In the genomic region with DNA sequence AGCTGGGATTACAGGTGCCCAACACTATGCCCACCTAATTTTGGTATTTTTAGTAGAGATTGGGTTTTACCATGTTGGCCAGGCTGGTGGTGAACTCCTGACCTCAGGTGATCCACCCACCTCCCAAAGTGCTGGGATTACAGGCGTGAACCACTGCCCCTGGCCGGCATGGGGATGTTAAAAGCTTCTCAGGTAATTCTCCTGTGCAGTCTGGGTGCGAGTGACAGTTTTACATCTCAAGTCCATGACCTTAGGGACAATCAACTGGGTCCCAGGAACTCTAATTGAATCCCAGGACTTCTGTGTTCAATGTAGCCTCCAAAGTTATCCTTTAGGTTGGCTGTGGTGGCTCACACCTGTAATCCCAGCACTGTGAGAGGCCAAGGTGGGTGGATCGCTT, we compare ENCODE assay signal across 29 cellular contexts.
"Had no signal": no experiment of that assay in that cellular context is flagged by ENCODE, and none has a peak within 500 bp of the region (broad histone marks: within the 10 kb centered on the region; RNA-seq: fewer than 3 reads in every experiment).

No MANE protein-coding gene starts in this region.

- FAIRE-seq: urothelium cell line had no signal

- H3K27me3 Mint-ChIP-seq: stimulated activated memory B cell treated with anti-CD40 and anti-IgM and Interleukin-4, amounts not matched to agents 10 μg/mL and 1 μg/mL and 100 μg/mL, for 72 hours; stimulated activated naive B cell treated with anti-CD40 and anti-IgM and Interleukin-4, amounts not matched to agents 10 μg/mL and 1 μg/mL and 100 μg/mL, for 72 hours had no signal

- H3K4me1 ChIP-seq: stomach, suprapubic skin, testis, thyroid gland, tibial artery, transverse colon, upper lobe of left lung, upper lobe of right lung, uterus, vagina had no signal

- H3K4me3 ChIP-seq: stomach, suprapubic skin, testis, thoracic aorta, thyroid gland, tibial artery, tibial nerve, transverse colon, upper lobe of left lung, upper lobe of right lung, uterus, vagina had no signal

- H3K4me3 Mint-ChIP-seq: stimulated activated effector memory CD8-positive, alpha-beta T cell treated with anti-CD3 and anti-CD28 coated beads, Interleukin-12 subunit alpha, Interleukin-12 subunit beta, amount 100 ng/mL, for 72 hours; stimulated activated memory B cell treated with anti-CD40 and anti-IgM and Interleukin-4, amounts not matched to agents 10 μg/mL and 1 μg/mL and 100 μg/mL, for 72 hours; stimulated activated naive B cell treated with anti-CD40 and anti-IgM and Interleukin-4, amounts not matched to agents 10 μg/mL and 1 μg/mL and 100 μg/mL, for 72 hours; stimulated activated naive CD8-positive, alpha-beta T cell treated with anti-CD3 and anti-CD28 coated beads, Interleukin-15, amount 100 ng/mL, for 72 hours; stimulated activated naive CD8-positive, alpha-beta T cell treated with anti-CD3 and anti-CD28 coated beads, Interleukin-15, Interleukin-2, amounts not matched to agents 100 ng/mL and 50 ng/mL, for 24 hours; type B pancreatic cell had no signal

- H3K36me3 Mint-ChIP-seq: stimulated activated effector memory CD8-positive, alpha-beta T cell treated with anti-CD3 and anti-CD28 coated beads, Interleukin-12 subunit alpha, Interleukin-12 subunit beta, amount 100 ng/mL, for 72 hours; stimulated activated memory B cell treated with anti-CD40 and anti-IgM and Interleukin-4, amounts not matched to agents 10 μg/mL and 1 μg/mL and 100 μg/mL, for 72 hours; stimulated activated naive B cell treated with anti-CD40 and anti-IgM and Interleukin-4, amounts not matched to agents 10 μg/mL and 1 μg/mL and 100 μg/mL, for 72 hours; type B pancreatic cell had no signal

- H3K9me3 ChIP-seq: suprapubic skin, testis, thyroid gland, upper lobe of left lung, uterus, vagina had no signal

- H3K9me3 Mint-ChIP-seq: stimulated activated effector memory CD8-positive, alpha-beta T cell treated with anti-CD3 and anti-CD28 coated beads, Interleukin-12 subunit alpha, Interleukin-12 subunit beta, amount 100 ng/mL, for 72 hours; stimulated activated naive CD8-positive, alpha-beta T cell treated with anti-CD3 and anti-CD28 coated beads, Interleukin-15, amount 100 ng/mL, for 72 hours had no signal

- ATAC-seq: stimulated activated effector memory CD8-positive, alpha-beta T cell treated with anti-CD3 and anti-CD28 coated beads, Interleukin-12 subunit alpha, Interleukin-12 subunit beta, amount 100 ng/mL, for 72 hours; stimulated activated memory B cell treated with anti-CD40 and anti-IgM and Interleukin-4, amounts not matched to agents 10 μg/mL and 1 μg/mL and 100 μg/mL, for 72 hours; stimulated activated naive B cell treated with anti-CD40 and anti-IgM and Interleukin-4, amounts not matched to agents 10 μg/mL and 1 μg/mL and 100 μg/mL, for 72 hours; stimulated activated naive CD8-positive, alpha-beta T cell treated with anti-CD3 and anti-CD28 coated beads, Interleukin-15, amount 100 ng/mL, for 72 hours; stimulated activated naive CD8-positive, alpha-beta T cell treated with anti-CD3 and anti-CD28 coated beads, Interleukin-15, Interleukin-2, amounts not matched to agents 100 U/mL and 50 U/mL, for 24 hours; upper lobe of right lung had no signal

- DNase-seq: stimulated activated CD4-positive, alpha-beta T cell treated with anti-CD3 and anti-CD28 coated beads, Interleukin-2, amount 100 ng/mL, for 48 hours; stimulated activated CD4-positive, alpha-beta T cell treated with anti-CD3 and anti-CD28 coated beads, Interleukin-4, amount 100 ng/mL, for 1 hour; stimulated activated CD4-positive, alpha-beta T cell treated with anti-CD3 and anti-CD28 coated beads, Interleukin-4, amount 100 ng/mL, for 24 hours; stimulated activated CD4-positive, alpha-beta T cell treated with anti-CD3 and anti-CD28 coated beads, Interleukin-4, amount 100 ng/mL, for 4 hours; stimulated activated CD8-positive, alpha-beta memory T cell treated with anti-CD3 and anti-CD28 coated beads, Interleukin-4, amount 100 ng/mL, for 48 hours; stimulated activated naive B cell treated with anti-CD40 and anti-IgM and Interleukin-4, amounts not matched to agents 10 μg/mL and 1 μg/mL and 100 μg/mL, for 72 hours; stimulated activated naive CD4-positive, alpha-beta T cell; stimulated activated naive CD4-positive, alpha-beta T cell treated with Interleukin-2 at 50 U/mL for 16 hours; stimulated activated naive CD8-positive, alpha-beta T cell treated with anti-CD3 and anti-CD28 coated beads, Interleukin-15, amount 100 ng/mL, for 72 hours; stimulated activated naive CD8-positive, alpha-beta T cell treated with anti-CD3 and anti-CD28 coated beads, Interleukin-15, Interleukin-2, amounts not matched to agents 100 U/mL and 50 U/mL, for 24 hours; stomach; substantia nigra; testis; thyroid gland; tibial artery; transverse colon; trophoblast cell; upper lobe of left lung; upper lobe of right lung; uterus had no signal

- H3K27ac ChIP-seq: stomach, suprapubic skin, testis, thoracic aorta, thyroid gland, tibial artery, tibial nerve, upper lobe of right lung had no signal

- H3K27me3 ChIP-seq: suprapubic skin, testis, thyroid gland, tibial nerve, transverse colon, upper lobe of left lung, upper lobe of right lung, uterus, vagina had no signal

- H3K4me1 Mint-ChIP-seq: stimulated activated effector memory CD8-positive, alpha-beta T cell treated with anti-CD3 and anti-CD28 coated beads, Interleukin-12 subunit alpha, Interleukin-12 subunit beta, amount 100 ng/mL, for 72 hours; stimulated activated memory B cell treated with anti-CD40 and anti-IgM and Interleukin-4, amounts not matched to agents 10 μg/mL and 1 μg/mL and 100 μg/mL, for 72 hours; stimulated activated naive B cell treated with anti-CD40 and anti-IgM and Interleukin-4, amounts not matched to agents 10 μg/mL and 1 μg/mL and 100 μg/mL, for 72 hours; stimulated activated naive CD8-positive, alpha-beta T cell treated with anti-CD3 and anti-CD28 coated beads, Interleukin-15, amount 100 ng/mL, for 72 hours had no signal

- H3K36me3 ChIP-seq: stomach, suprapubic skin, thoracic aorta, thyroid gland, tibial artery, tibial nerve, transverse colon, upper lobe of left lung, upper lobe of right lung, uterus, vagina had no signal

- H3K27ac Mint-ChIP-seq: stimulated activated effector memory CD8-positive, alpha-beta T cell treated with anti-CD3 and anti-CD28 coated beads, Interleukin-12 subunit alpha, Interleukin-12 subunit beta, amount 100 ng/mL, for 72 hours; stimulated activated memory B cell treated with anti-CD40 and anti-IgM and Interleukin-4, amounts not matched to agents 10 μg/mL and 1 μg/mL and 100 μg/mL, for 72 hours; stimulated activated naive B cell treated with anti-CD40 and anti-IgM and Interleukin-4, amounts not matched to agents 10 μg/mL and 1 μg/mL and 100 μg/mL, for 72 hours; stimulated activated naive CD8-positive, alpha-beta T cell treated with anti-CD3 and anti-CD28 coated beads, Interleukin-15, amount 100 ng/mL, for 72 hours; stimulated activated naive CD8-positive, alpha-beta T cell treated with anti-CD3 and anti-CD28 coated beads, Interleukin-15, Interleukin-2, amounts not matched to agents 100 ng/mL and 50 ng/mL, for 24 hours; type B pancreatic cell had no signal
